1 cellular context compared by ENCODE assay signal in genomic region chr6:30600576-30600975, GRCh38.
TF ChIP-seq lines count a peak whose summit lies in the region.

No MANE protein-coding gene starts in this region.

TF ChIP-seq in H1, 55 proteins besides CTCF, POLR2A, EP300 and RAD21:
- TF ChIP-seq POLR2AphosphoS5 (IDR thresholded peaks at IDR 0.05; ENCODE audit: low read depth, low read length): peak; percentile 77; the same call in 1 of the 2 replicates
- no peak for TF ChIP-seq TAF7 (optimal IDR thresholded peaks at IDR 0.05; ENCODE audit: borderline replicate concordance, low read depth, low read length)
- TF ChIP-seq TCF12 (IDR thresholded peaks at IDR 0.05; ENCODE audit: low read depth, low read length): no peak
